In genomic region chr13:79749985-79750551, GRCh38 we compare ENCODE assay signal across 11 cellular contexts.
A peak's percentile ranks its signal among the peaks of the same experiment; 100 is the strongest.
DNase-seq lines count a peak whose midpoint lies in the region; ATAC-seq and TF ChIP-seq lines count a peak whose summit lies in the region.
"Had no signal": no experiment of that assay in that cellular context is flagged by ENCODE, and none has a peak within 500 bp of the region (broad histone marks: within the 10 kb centered on the region; RNA-seq: fewer than 3 reads in every experiment).

No MANE protein-coding gene starts in this region.

- peak overlapping the region; percentile 61 for H3K27ac ChIP-seq in ectodermal cell (ENCODE audit: insufficient read depth, low read depth, low read length, poor library complexity, severe bottlenecking)
- H3K27ac ChIP-seq in lung (ENCODE audit: low read depth in 1 of 2, low read length in 1 of 2): peak overlapping the region in 1 of 2 donors; percentile 21
- peak overlapping the region in 1 of 2 donors; percentile 2 for H3K27ac ChIP-seq in uterus

- DNase-seq in NCI-H2029 treated with DMSO at 0.1 percent for 48 hours (lab: John Stamatoyannopoulos, UW) (peak; percentile 2), NCI-H2029 (lab: John Stamatoyannopoulos, UW) (no peak), lung (ENCODE audit: low spot score) (peak; percentile 87), uterus (peak; percentile 69 to 76), T-helper 1 cell (no peak), NK-92 (lab: John Stamatoyannopoulos, UW; ENCODE audit: unreplicated experiment) (no peak), NCI-H345 (lab: John Stamatoyannopoulos, UW) (no peak)
- DNase-seq: 8988T; activated CD4-positive, alpha-beta T cell treated with anti-CD3 and anti-CD28 coated beads for 48 hours; NCI-H1048 had no signal

- no peak for TF ChIP-seq POLR2A in uterus (IDR thresholded peaks at IDR 0.05)

- H3K27me3 ChIP-seq in ectodermal cell (ENCODE audit: control insufficient read depth, insufficient read depth, low read length, poor library complexity, severe bottlenecking): no peaks in the 10 kb centered on the region
- no peaks in the 10 kb centered on the region for H3K27me3 ChIP-seq in lung (ENCODE audit: control insufficient read depth, insufficient read depth)
- no peaks in the 10 kb centered on the region for H3K27me3 ChIP-seq in uterus

- WGBS in ectodermal cell, 2 experiments: 64 to 72% methylated on average over 3 of the region's 3 CpGs
- 44 to 61% methylated on average over 3 of the region's 3 CpGs for WGBS in lung, 2 donors

- no peaks in the 10 kb centered on the region for H3K9me3 ChIP-seq in ectodermal cell (ENCODE audit: control insufficient read depth, low read length)
- no peaks in the 10 kb centered on the region for H3K9me3 ChIP-seq in lung (ENCODE audit: control insufficient read depth in 2 of 2, insufficient read depth in 1 of 2, low read length in 1 of 2)
- no peaks in the 10 kb centered on the region for H3K9me3 ChIP-seq in uterus

- H3K4me3 ChIP-seq in ectodermal cell (ENCODE audit: insufficient read depth, low read depth, low read length) (no peak overlapping the region), lung (no peak overlapping the region), uterus (no peak overlapping the region)

- H3K36me3 ChIP-seq in ectodermal cell (ENCODE audit: control insufficient read depth, insufficient read depth, low read length) (no peaks in the 10 kb centered on the region), lung (ENCODE audit: control insufficient read depth in 2 of 2, insufficient read depth in 2 of 2, low read length in 2 of 2) (no peaks in the 10 kb centered on the region), uterus (no peaks in the 10 kb centered on the region)

- TF ChIP-seq CTCF in lung (IDR thresholded peaks at IDR 0.05; ENCODE audit: control extremely low read depth, extremely low read depth): no peak
- TF ChIP-seq CTCF in uterus (IDR thresholded peaks at IDR 0.05): no peak

- ATAC-seq in lung (ENCODE audit: insufficient read depth, low FRiP score): peak; percentile 87

- intact Hi-C loops in uterus (cut with DNase I; ENCODE audit: low total_unique reads): no loop called here

- H3K4me1 ChIP-seq in ectodermal cell (ENCODE audit: control insufficient read depth, insufficient read depth, low read length) (peaks cover 11% of the 10 kb centered on the region), lung (ENCODE audit: control insufficient read depth in 2 of 2, insufficient read depth in 2 of 2, low read length in 2 of 2) (peaks cover 0 to 8% of the 10 kb centered on the region in 2 donors), uterus (no peaks in the 10 kb centered on the region)

Comparison
In these comparisons a context has a peak if more than half of its experiments do, and no peak if none do; other contexts are left out.
1. DNase-seq: peak in NCI-H2029 treated with DMSO at 0.1 percent for 48 hours (single experiment), lung (single experiment) and uterus (2 of 2); none in NCI-H2029 (single experiment), T-helper 1 cell (0 of 5), NK-92 (single experiment) and NCI-H345 (single experiment).